16 cellular contexts compared by ENCODE assay signal in the genomic region with DNA sequence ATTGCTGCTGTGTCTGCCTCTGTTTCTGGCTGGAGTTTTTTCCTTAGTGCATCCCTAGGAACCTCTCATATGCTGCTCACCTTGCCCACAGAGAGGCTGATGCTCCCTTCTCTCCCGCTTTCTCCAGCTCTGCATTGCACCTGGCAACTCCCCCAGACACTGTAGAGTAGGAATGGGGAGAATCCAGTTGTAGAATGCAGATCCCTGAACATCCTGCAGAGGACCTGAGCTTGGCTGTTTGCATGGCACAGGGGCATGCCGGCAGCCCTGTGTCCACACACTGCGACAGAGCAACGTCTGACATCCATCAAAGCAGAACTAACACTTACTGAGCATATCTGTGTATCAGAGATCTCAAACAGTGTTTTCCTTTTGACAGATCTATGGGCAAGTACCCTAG. TPM values are rescaled to one million over a fixed set of nuclear protein-coding genes. Genes with fewer than 3 reads are reported as not detected.
A peak's percentile ranks its signal among the peaks of the same experiment; 100 is the strongest.
DNase-seq lines count a peak whose midpoint lies in the region; ATAC-seq and TF ChIP-seq lines count a peak whose summit lies in the region.
"Had no signal": no experiment of that assay in that cellular context is flagged by ENCODE, and none has a peak within 500 bp of the region (broad histone marks: within the 10 kb centered on the region; RNA-seq: fewer than 3 reads in every experiment).

No MANE protein-coding gene starts in this region.

- H3K4me3 Mint-ChIP-seq in natural killer cell treated with Interleukin-12 subunit alpha and Interleukin-12 subunit beta and Interleukin-15 and Interleukin-18, amount 100 ng/mL, for 72 hours: no peak overlapping the region
- no peak overlapping the region for H3K4me3 Mint-ChIP-seq in natural killer cell
- H3K4me3 Mint-ChIP-seq in CD4-positive, alpha-beta memory T cell: no peak overlapping the region

- ATAC-seq in natural killer cell treated with Interleukin-12 subunit alpha and Interleukin-12 subunit beta and Interleukin-15 and Interleukin-18, amount 100 ng/mL, for 72 hours: peak; percentile 11 to 27
- ATAC-seq in natural killer cell (no peak), RWPE2 (ENCODE audit: low read depth) (peak; percentile 43; the same call in 2 of the 3 replicates)
- ATAC-seq: GM12878 had no signal

- no peaks in the 10 kb centered on the region for H3K4me1 ChIP-seq in RWPE2 (ENCODE audit: insufficient read depth, poor library complexity, severe bottlenecking)
- H3K4me1 ChIP-seq in CD4-positive, alpha-beta memory T cell (ENCODE audit: insufficient read depth, low read length): no peaks in the 10 kb centered on the region

- TF ChIP-seq CTCF in natural killer cell (IDR thresholded peaks at IDR 0.05): no peak
- no peak for TF ChIP-seq CTCF in RWPE2 (IDR thresholded peaks at IDR 0.05; ENCODE audit: poor library complexity, severe bottlenecking)

- no peaks in the 10 kb centered on the region for H3K27me3 ChIP-seq in RWPE2 (ENCODE audit: insufficient read depth, poor library complexity, severe bottlenecking)
- H3K27me3 ChIP-seq in CD4-positive, alpha-beta memory T cell (ENCODE audit: insufficient read depth, low read length): no peaks in the 10 kb centered on the region

- no peak overlapping the region for H3K4me3 ChIP-seq in RWPE2 (ENCODE audit: severe bottlenecking)
- no peak overlapping the region for H3K4me3 ChIP-seq in CD4-positive, alpha-beta memory T cell (ENCODE audit: low read length in 2 of 2)
- H3K4me3 ChIP-seq: GM12878 had no signal

- no peaks in the 10 kb centered on the region for H3K9me3 Mint-ChIP-seq in natural killer cell treated with Interleukin-12 subunit alpha and Interleukin-12 subunit beta and Interleukin-15 and Interleukin-18, amount 100 ng/mL, for 72 hours
- H3K9me3 Mint-ChIP-seq in natural killer cell: no peaks in the 10 kb centered on the region
- no peaks in the 10 kb centered on the region for H3K9me3 Mint-ChIP-seq in CD4-positive, alpha-beta memory T cell

- no peaks in the 10 kb centered on the region for H3K36me3 Mint-ChIP-seq in natural killer cell treated with Interleukin-12 subunit alpha and Interleukin-12 subunit beta and Interleukin-15 and Interleukin-18, amount 100 ng/mL, for 72 hours
- H3K36me3 Mint-ChIP-seq in natural killer cell: no peaks in the 10 kb centered on the region
- peaks cover 0 to 12% of the 10 kb centered on the region in 2 donors for H3K36me3 Mint-ChIP-seq in CD4-positive, alpha-beta memory T cell

- no peaks in the 10 kb centered on the region for H3K27me3 Mint-ChIP-seq in natural killer cell treated with Interleukin-12 subunit alpha and Interleukin-12 subunit beta and Interleukin-15 and Interleukin-18, amount 100 ng/mL, for 72 hours
- H3K27me3 Mint-ChIP-seq in natural killer cell (ENCODE audit: low read depth in 2 of 2): no peaks in the 10 kb centered on the region
- no peaks in the 10 kb centered on the region for H3K27me3 Mint-ChIP-seq in CD4-positive, alpha-beta memory T cell

- DNase-seq in natural killer cell treated with Interleukin-12 subunit alpha and Interleukin-12 subunit beta and Interleukin-15 and Interleukin-18, amount 100 ng/mL, for 72 hours (ENCODE audit: low spot score): no peak
- DNase-seq in natural killer cell (no peak), RWPE2 (ENCODE audit: low spot score) (no peak), left kidney (ENCODE audit: low read depth, low spot score) (peak; percentile 52), DMS53 treated with DMSO at 0.1 percent for 48 hours (lab: John Stamatoyannopoulos, UW; ENCODE audit: unreplicated experiment) (no peak), SHP77 (lab: John Stamatoyannopoulos, UW) (no peak)
- no peak for DNase-seq in CD4-positive, alpha-beta memory T cell
- DNase-seq: AML-193, COR-L47, DMS153, EL, NCI-H1105, NCI-H2081 treated with DMSO at 0.1 percent for 48 hours, NCI-H510A, NCI-H774 had no signal

- intact Hi-C loops in natural killer cell (cut with micrococcal nuclease): no loop called here
- intact Hi-C loops in CD4-positive, alpha-beta memory T cell (cut with micrococcal nuclease): no loop called here

- H3K27ac Mint-ChIP-seq in natural killer cell treated with Interleukin-12 subunit alpha and Interleukin-12 subunit beta and Interleukin-15 and Interleukin-18, amount 100 ng/mL, for 72 hours: no peak overlapping the region
- H3K27ac Mint-ChIP-seq in natural killer cell: peak overlapping the region in 1 of 2 donors; percentile 22
- peak overlapping the region in 2 of 7 donors; percentile 19 to 68 for H3K27ac Mint-ChIP-seq in CD4-positive, alpha-beta memory T cell

- no peaks in the 10 kb centered on the region for H3K4me1 Mint-ChIP-seq in natural killer cell treated with Interleukin-12 subunit alpha and Interleukin-12 subunit beta and Interleukin-15 and Interleukin-18, amount 100 ng/mL, for 72 hours (ENCODE audit: low read depth in 2 of 2)
- H3K4me1 Mint-ChIP-seq in natural killer cell: no peaks in the 10 kb centered on the region
- H3K4me1 Mint-ChIP-seq in CD4-positive, alpha-beta memory T cell: peaks cover 0 to 3% (median 1%) of the 10 kb centered on the region in 4 donors

- no peaks in the 10 kb centered on the region for H3K36me3 ChIP-seq in RWPE2 (ENCODE audit: low read depth)
- no peaks in the 10 kb centered on the region for H3K36me3 ChIP-seq in CD4-positive, alpha-beta memory T cell (ENCODE audit: insufficient read depth, low read length)

- no peak overlapping the region for H3K27ac ChIP-seq in RWPE2 (ENCODE audit: poor library complexity, severe bottlenecking)
- no peak overlapping the region for H3K27ac ChIP-seq in CD4-positive, alpha-beta memory T cell (ENCODE audit: low read depth, low read length)

- POLR2A ChIA-PET in CD4-positive, alpha-beta memory T cell (lab: Charles Lee; ENCODE audit: partially characterized antibody): interaction anchor here (0.6 kb wide), 1 partner anchor 21 kb away, joined by 3 read pairs; no protein-coding TSS in a partner anchor

- CTCF ChIA-PET in CD4-positive, alpha-beta memory T cell (lab: Charles Lee; ENCODE audit: partially characterized antibody): interaction anchor here (9.4 kb wide), 1 partner anchor 23 kb away, joined by 118 read pairs; no protein-coding TSS in a partner anchor

- no peaks in the 10 kb centered on the region for H3K9me3 ChIP-seq in RWPE2 (ENCODE audit: severe bottlenecking)
- no peaks in the 10 kb centered on the region for H3K9me3 ChIP-seq in CD4-positive, alpha-beta memory T cell (ENCODE audit: control insufficient read depth in 1 of 2, low read length in 2 of 2)

RNA-seq across cellular contexts. Expression of gene IDNK, which starts 19.8 kb away (rescaled TPM):
- total RNA-seq in natural killer cell treated with Interleukin-12 subunit alpha and Interleukin-12 subunit beta and Interleukin-15 and Interleukin-18, amount 100 ng/mL, for 72 hours: 1 to 10 TPM; 5.1 to 6.0 TPM
- total RNA-seq in natural killer cell: 10 to 100 TPM; 12.5 to 13.5 (median 13.0) TPM
- total RNA-seq in CD4-positive, alpha-beta memory T cell: 10 to 100 TPM; 10.1 to 10.2 TPM
- 10 to 100 TPM; 18.8 to 24.9 TPM for polyA plus RNA-seq in CD4-positive, alpha-beta memory T cell

Comparison
In these comparisons a context has a peak if more than half of its experiments do, and no peak if none do; other contexts are left out.
1. ATAC-seq: peak in natural killer cell treated with Interleukin-12 subunit alpha and Interleukin-12 subunit beta and Interleukin-15 and Interleukin-18, amount 100 ng/mL, for 72 hours (2 of 2) and RWPE2 (single experiment); none in natural killer cell (0 of 3).